12 cellular contexts compared by ENCODE assay signal in the genomic region with DNA sequence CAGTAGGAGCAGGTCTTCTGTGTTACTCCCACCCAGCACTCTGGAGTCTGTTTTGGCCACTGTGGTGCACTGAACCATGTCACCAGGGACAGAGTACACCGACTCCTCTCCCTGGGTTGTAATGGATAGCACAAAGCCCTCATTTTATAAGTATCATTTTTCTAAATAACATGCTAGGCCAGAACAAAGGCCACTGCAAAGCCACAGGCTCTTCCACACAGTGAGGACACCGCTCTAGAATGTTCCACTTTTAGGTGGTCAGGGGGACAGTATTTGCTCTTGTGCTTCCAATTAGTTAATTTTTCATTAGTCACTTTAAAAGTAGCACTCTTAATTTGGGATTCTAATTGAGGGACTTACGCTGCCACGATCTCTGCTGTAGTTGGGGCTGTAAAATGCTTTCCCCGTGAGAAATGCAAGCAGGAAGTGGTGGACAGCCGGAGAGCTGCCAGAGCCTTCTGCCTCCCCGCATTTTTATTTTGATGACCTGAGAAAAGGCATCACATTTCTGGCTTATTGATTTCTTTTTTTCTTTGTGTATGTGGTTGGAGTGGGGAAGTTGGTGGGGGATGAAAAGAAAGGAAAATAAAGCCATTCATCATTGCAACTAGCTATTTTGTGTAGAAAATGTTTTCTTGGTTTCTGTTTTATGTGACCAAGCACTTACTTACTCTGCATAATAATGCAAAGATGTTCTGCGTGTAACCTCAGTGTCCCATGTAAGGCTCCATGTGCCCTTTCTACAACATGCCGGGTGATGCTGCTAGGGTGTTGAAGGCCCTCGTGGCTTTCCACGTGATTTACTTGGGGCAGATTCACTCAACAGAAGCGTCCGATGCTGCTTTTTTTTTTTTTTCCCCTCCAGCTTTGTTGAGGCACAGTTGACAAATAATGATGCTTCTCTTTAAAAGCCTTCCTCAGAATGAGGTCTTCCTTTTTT.
A peak's percentile ranks its signal among the peaks of the same experiment; 100 is the strongest.
DNase-seq lines count a peak whose midpoint lies in the region; ATAC-seq and TF ChIP-seq lines count a peak whose summit lies in the region.
"Had no signal": no experiment of that assay in that cellular context is flagged by ENCODE, and none has a peak within 500 bp of the region (broad histone marks: within the 10 kb centered on the region; RNA-seq: fewer than 3 reads in every experiment).

No MANE protein-coding gene starts in this region.

- no peaks in the 10 kb centered on the region for H3K9me3 ChIP-seq in osteoblast (ENCODE audit: low read depth, low read length)

- H3K27ac ChIP-seq in ACC112 (ENCODE audit: low read depth, low read length): peak overlapping the region; percentile 81
- peak overlapping the region; percentile 89 for H3K27ac ChIP-seq in osteoblast (ENCODE audit: low read depth, low read length)

- H3K27me3 ChIP-seq in ACC112 (ENCODE audit: insufficient read depth, low read length) (no peaks in the 10 kb centered on the region), osteoblast (ENCODE audit: insufficient read depth, low read length) (no peaks in the 10 kb centered on the region)

- H3K36me3 ChIP-seq in ACC112 (ENCODE audit: insufficient read depth, low read length): peaks cover 58% of the 10 kb centered on the region
- peaks cover 75% of the 10 kb centered on the region for H3K36me3 ChIP-seq in osteoblast (ENCODE audit: insufficient read depth, low read length)

- no peak overlapping the region for H3K27ac Mint-ChIP-seq in activated naive CD4-positive, alpha-beta T cell treated with anti-CD3 and anti-CD28 coated beads for 36 hours
- H3K27ac Mint-ChIP-seq: CD14-positive monocyte had no signal

- TF ChIP-seq CTCF in fibroblast of the aortic adventitia (IDR thresholded peaks at IDR 0.05; ENCODE audit: insufficient read depth, low read length) (no peak), osteoblast (IDR thresholded peaks at IDR 0.05; ENCODE audit: extremely low read depth, low read depth, low read length) (no peak)

- H3K36me3 Mint-ChIP-seq in activated naive CD4-positive, alpha-beta T cell treated with anti-CD3 and anti-CD28 coated beads for 36 hours (ENCODE audit: low read depth): no peaks in the 10 kb centered on the region

- H3K4me3 ChIP-seq in ACC112 (ENCODE audit: low read depth, low read length): peak overlapping the region; percentile 62
- no peak overlapping the region for H3K4me3 ChIP-seq in fibroblast of the aortic adventitia (ENCODE audit: low read depth, low read length)
- peak overlapping the region; percentile 22 for H3K4me3 ChIP-seq in osteoblast (ENCODE audit: insufficient read depth, low read length)

- H3K9me3 Mint-ChIP-seq in activated naive CD4-positive, alpha-beta T cell treated with anti-CD3 and anti-CD28 coated beads for 36 hours: no peaks in the 10 kb centered on the region

- H2AFZ ChIP-seq in ACC112 (ENCODE audit: low read length, unreplicated experiment): peak overlapping the region; percentile 27
- H2AFZ ChIP-seq in osteoblast (ENCODE audit: low read length): peak overlapping the region; percentile 66

- no peak for ATAC-seq in GM21717 (IDR thresholded peaks at IDR 0.05; ENCODE audit: unreplicated experiment)

- H3K79me2 ChIP-seq in ACC112 (ENCODE audit: control insufficient read depth, insufficient read depth, low read length, unreplicated experiment) (no peaks in the 10 kb centered on the region), osteoblast (ENCODE audit: insufficient read depth, low read length) (no peaks in the 10 kb centered on the region)

- intact Hi-C loops in activated naive CD4-positive, alpha-beta T cell treated with anti-CD3 and anti-CD28 coated beads for 36 hours (cut with micrococcal nuclease): no loop called here

- DNase-seq in NCI-H1092 treated with DMSO at 0.1 percent for 48 hours (lab: John Stamatoyannopoulos, UW): peak; percentile 58
- peak; percentile 60 for DNase-seq in fibroblast of the aortic adventitia (ENCODE audit: low read depth)
- no peak for DNase-seq in osteoblast (ENCODE audit: insufficient read length, low spot score, missing footprints)
- no peak for DNase-seq in DMS53 treated with DMSO at 0.1 percent for 48 hours (lab: John Stamatoyannopoulos, UW; ENCODE audit: unreplicated experiment)
- DNase-seq in activated naive CD4-positive, alpha-beta T cell treated with anti-CD3 and anti-CD28 coated beads for 36 hours: no peak
- DNase-seq in SKM-1 (lab: John Stamatoyannopoulos, UW; ENCODE audit: unreplicated experiment): no peak
- DNase-seq: activated T-cell treated with anti-CD3 and anti-CD28 coated beads for 4 hours, MM.1S, occipital lobe had no signal

- H3K27me3 Mint-ChIP-seq in activated naive CD4-positive, alpha-beta T cell treated with anti-CD3 and anti-CD28 coated beads for 36 hours (ENCODE audit: low read depth): no peaks in the 10 kb centered on the region

- no peaks in the 10 kb centered on the region for H3K4me1 Mint-ChIP-seq in activated naive CD4-positive, alpha-beta T cell treated with anti-CD3 and anti-CD28 coated beads for 36 hours (ENCODE audit: low read depth)

- H3K4me3 Mint-ChIP-seq in activated naive CD4-positive, alpha-beta T cell treated with anti-CD3 and anti-CD28 coated beads for 36 hours: no peak overlapping the region

- H3K4me1 ChIP-seq in ACC112 (ENCODE audit: control insufficient read depth, insufficient read depth, low read length, unreplicated experiment): peaks cover 28% of the 10 kb centered on the region
- peaks cover 45% of the 10 kb centered on the region for H3K4me1 ChIP-seq in osteoblast (ENCODE audit: insufficient read depth, low read length)

- CTCF ChIA-PET in activated naive CD4-positive, alpha-beta T cell treated with anti-CD3 and anti-CD28 coated beads for 36 hours (lab: Charles Lee): interaction anchor here (1.7 kb wide), 1 partner anchor 21 kb away, joined by 8 read pairs; no protein-coding TSS in a partner anchor

- H4K20me1 ChIP-seq in osteoblast (ENCODE audit: insufficient read depth, low read length): no peaks in the 10 kb centered on the region

- peak overlapping the region; percentile 82 for H3K4me2 ChIP-seq in osteoblast (ENCODE audit: insufficient read depth, low read length)

Comparison
In these comparisons a context has a peak if more than half of its experiments do, and no peak if none do; other contexts are left out.
1. DNase-seq: peak in NCI-H1092 treated with DMSO at 0.1 percent for 48 hours (single experiment) and fibroblast of the aortic adventitia (single experiment); none in osteoblast (single experiment), DMS53 treated with DMSO at 0.1 percent for 48 hours (single experiment), activated naive CD4-positive, alpha-beta T cell treated with anti-CD3 and anti-CD28 coated beads for 36 hours (single experiment) and SKM-1 (single experiment).